ENCODE assay signal across 17 cellular contexts in genomic region chr3:158683216-158683975, GRCh38. TPM values are rescaled to one million over a fixed set of nuclear protein-coding genes. Genes with fewer than 3 reads are reported as not detected.
DNase-seq lines count a peak whose midpoint lies in the region; ATAC-seq and TF ChIP-seq lines count a peak whose summit lies in the region.
"Had no signal": no experiment of that assay in that cellular context is flagged by ENCODE, and none has a peak within 500 bp of the region (broad histone marks: within the 10 kb centered on the region; RNA-seq: fewer than 3 reads in every experiment).

No MANE protein-coding gene starts in this region.

- peak overlapping the region; percentile 45; the same call in 1 of the 2 replicates for H4K91ac ChIP-seq in IMR-90 (ENCODE audit: insufficient read depth, low read depth, low read length)

- no peaks in the 10 kb centered on the region for H4K20me1 ChIP-seq in IMR-90 (ENCODE audit: insufficient read depth, low read length)
- no peaks in the 10 kb centered on the region for H4K20me1 ChIP-seq in osteoblast (ENCODE audit: insufficient read depth, low read length)

- peak overlapping the region; percentile 21; the same call in 1 of the 2 replicates for H3K4ac ChIP-seq in IMR-90 (ENCODE audit: low read depth, low read length)

- H2BK120ac ChIP-seq in IMR-90 (ENCODE audit: low read depth, low read length): peak overlapping the region; percentile 64; the same call in 1 of the 2 replicates

- H3K79me2 ChIP-seq in osteoblast (ENCODE audit: insufficient read depth, low read length): peaks cover 7% of the 10 kb centered on the region

- dilution Hi-C loops in IMR-90 (cut with HindIII; ENCODE audit: low sequenced_read_pairs, unreplicated experiment): no loop called here

- H3K27me3 ChIP-seq in IMR-90 (ENCODE audit: control insufficient read depth, insufficient read depth, low read length) (no peaks in the 10 kb centered on the region), osteoblast (ENCODE audit: insufficient read depth, low read length) (no peaks in the 10 kb centered on the region), transverse colon (no peaks in the 10 kb centered on the region)
- H3K27me3 ChIP-seq: stomach had no signal

- H3K4me1 ChIP-seq in IMR-90 (ENCODE audit: control insufficient read depth, insufficient read depth, low read length) (peaks cover 3% of the 10 kb centered on the region), osteoblast (ENCODE audit: insufficient read depth, low read length) (peaks cover 29% of the 10 kb centered on the region), transverse colon (no peaks in the 10 kb centered on the region)
- H3K4me1 ChIP-seq: stomach had no signal

- TF ChIP-seq EP300 in transverse colon (IDR thresholded peaks at IDR 0.05; ENCODE audit: low read depth): no peak

- intact Hi-C loops in IMR-90 (cut with micrococcal nuclease): no loop called here
- intact Hi-C loops in transverse colon (cut with DNase I; ENCODE audit: low total_unique reads): no loop called here

- H3K79me1 ChIP-seq in IMR-90 (ENCODE audit: low read depth in 1 of 2, low read length in 2 of 2): peaks cover 5 to 15% of the 10 kb centered on the region in 2 experiments

- TF ChIP-seq CTCF in IMR-90 (conservative IDR thresholded peaks at IDR 0.05; ENCODE audit: low read depth, low read length) (no peak), cardiac fibroblast (IDR thresholded peaks at IDR 0.05; ENCODE audit: low read depth, low read length) (no peak), osteoblast (IDR thresholded peaks at IDR 0.05; ENCODE audit: extremely low read depth, low read depth, low read length) (no peak), transverse colon (IDR thresholded peaks at IDR 0.05) (no peak)

- peak overlapping the region; percentile 35; the same call in 1 of the 3 replicates for H2BK15ac ChIP-seq in IMR-90 (ENCODE audit: low read depth, low read length)

- peak overlapping the region; percentile 92 for H2BK5ac ChIP-seq in IMR-90 (ENCODE audit: low read depth, low read length, poor library complexity, severe bottlenecking)

- ATAC-seq in IMR-90 (ENCODE audit: low read depth): peak; percentile 84
- no peak for ATAC-seq in HG02623 (IDR thresholded peaks at IDR 0.05; ENCODE audit: unreplicated experiment)
- ATAC-seq: activated naive CD8-positive, alpha-beta T cell treated with anti-CD3 and anti-CD28 coated beads, Interleukin-2, amount 50 U/mL, for 24 hours; mucosa of descending colon had no signal

- POLR2A ChIA-PET in IMR-90 (lab: Charles Lee; ENCODE audit: unreplicated experiment): no interaction called here

- H3K4me2 ChIP-seq in IMR-90 (ENCODE audit: low read depth, low read length) (peak overlapping the region; percentile 70; the same call in 1 of the 2 replicates), osteoblast (ENCODE audit: insufficient read depth, low read length) (peak overlapping the region; percentile 61)

- H3K9ac ChIP-seq in IMR-90 (ENCODE audit: low read depth, low read length): peak overlapping the region; percentile 39; the same call in 1 of the 2 replicates

- H2AK5ac ChIP-seq in IMR-90 (ENCODE audit: low read depth, low read length): no peak overlapping the region

- H3K27ac ChIP-seq in IMR-90 (ENCODE audit: insufficient read depth, low read length): no peak overlapping the region
- peak overlapping the region; percentile 94 for H3K27ac ChIP-seq in osteoblast (ENCODE audit: low read depth, low read length)
- H3K27ac ChIP-seq in transverse colon: no peak overlapping the region
- H3K27ac ChIP-seq: stomach had no signal

- no peak overlapping the region; the same call in 1 of the 2 replicates for H4K5ac ChIP-seq in IMR-90 (ENCODE audit: low read depth, low read length)

- in situ Hi-C loops in IMR-90 (cut with MboI; ENCODE audit: low sequenced_read_pairs) (no loop called here), transverse colon (cut with MboI; ENCODE audit: low pct_ligation_motif_present in 1 of 4, low pct_unique_long_range_greater_than_20kb in 1 of 4, low sequenced_read_pairs in 3 of 4) (no loop called here)

- no peak for TF ChIP-seq RAD21 in IMR-90 (IDR thresholded peaks at IDR 0.05; ENCODE audit: low read length)

- CTCF ChIA-PET in IMR-90 (lab: Yijun Ruan, JAX): interaction anchor here (0.8 to 1.0 kb wide), 4 partner anchors 11 to 44 kb away, joined by 3 to 4 read pairs (median 3); partner anchors contain the start of gene LXN

- H2AK9ac ChIP-seq in IMR-90 (replicated peaks; ENCODE audit: low read depth, low read length, poor library complexity): no peak overlapping the region

- peak overlapping the region; percentile 71; the same call in 1 of the 2 replicates for H3K56ac ChIP-seq in IMR-90 (ENCODE audit: extremely low read depth, insufficient read depth, low read length)

- H3K36me3 ChIP-seq in IMR-90 (ENCODE audit: control insufficient read depth, insufficient read depth, low read length) (no peaks in the 10 kb centered on the region), osteoblast (ENCODE audit: insufficient read depth, low read length) (peaks cover 4% of the 10 kb centered on the region), transverse colon (peaks cover 0 to 12% (median 2%) of the 10 kb centered on the region in 4 donors)

- 0 out of 2 replicates have a peak overlapping the region, but pooled peaks have one; percentile 69 for H3K23ac ChIP-seq in IMR-90 (ENCODE audit: low read depth, low read length)

- peak overlapping the region; percentile 96; the same call in 1 of the 2 replicates for H3K18ac ChIP-seq in IMR-90 (ENCODE audit: low read depth, low read length)

- H2AFZ ChIP-seq in IMR-90 (replicated peaks; ENCODE audit: low read length, poor library complexity) (no peak overlapping the region), osteoblast (ENCODE audit: low read length) (no peak overlapping the region)

- H4K8ac ChIP-seq in IMR-90 (ENCODE audit: low read depth in 2 of 2, low read length in 2 of 2): peak overlapping the region in 1 of 2 experiments; percentile 79; a peak in 2 of 4 replicates

- peaks cover 8% of the 10 kb centered on the region for H3K9me1 ChIP-seq in IMR-90 (ENCODE audit: insufficient read depth, low read length)

- BruUV-seq in IMR-90 (replicated peaks; lab: Mats Ljungman, UMichigan): no TSS peak

- DNase-seq in GM03348 (ENCODE audit: low spot score) (peak; percentile 67), IMR-90 (peak; percentile 88), cardiac fibroblast (ENCODE audit: low read depth in 2 of 2) (peak; percentile 54 to 87), osteoblast (ENCODE audit: insufficient read length, low spot score, missing footprints) (peak; percentile 6), transverse colon (no peak), HuH-7.5 (ENCODE audit: low spot score) (no peak)
- DNase-seq: activated CD4-positive, alpha-beta T cell treated with anti-CD3 and anti-CD28 coated beads, Interleukin-2, amount 50 U/mL, for 1 hour; activated naive CD8-positive, alpha-beta T cell treated with anti-CD3 and anti-CD28 coated beads, Interleukin-2, amount 50 U/mL, for 24 hours; activated T-cell treated with anti-CD3 and anti-CD28 coated beads, Interleukin-2, amount 50 U/mL, for 1 hour; CD8-positive, alpha-beta memory T cell; kidney; mucosa of descending colon; NCI-H1092 treated with DMSO at 0.1 percent for 48 hours; SIG-M5; stomach had no signal

- TF ChIP-seq POLR2A in IMR-90 (IDR thresholded peaks at IDR 0.05; ENCODE audit: low read depth, low read length) (no peak), transverse colon (IDR thresholded peaks at IDR 0.05) (no peak)

- H3K4me3 ChIP-seq in IMR-90 (ENCODE audit: insufficient read depth, low read depth, low read length): no peak overlapping the region
- no peak overlapping the region for H3K4me3 ChIP-seq in cardiac fibroblast (replicated peaks in 1 of 2; ENCODE audit: low read depth in 2 of 2, low read length in 2 of 2)
- no peak overlapping the region for H3K4me3 ChIP-seq in osteoblast (ENCODE audit: insufficient read depth, low read length)
- no peak overlapping the region for H3K4me3 ChIP-seq in transverse colon
- H3K4me3 ChIP-seq: mucosa of descending colon, stomach had no signal

- no CpG with 5 or more reads among the region's 5 CpGs for WGBS in IMR-90 (ENCODE audit: extremely low coverage in 2 of 2, insufficient read length in 1 of 2), 2 experiments
- WGBS in transverse colon (ENCODE audit: low coverage in 1 of 2), 2 donors: 82 to 89% methylated on average over 5 of the region's 5 CpGs

- H3K9me3 ChIP-seq in IMR-90 (ENCODE audit: control insufficient read depth, insufficient read depth, low read length): no peaks in the 10 kb centered on the region
- no peaks in the 10 kb centered on the region for H3K9me3 ChIP-seq in osteoblast (ENCODE audit: low read depth, low read length)
- no peaks in the 10 kb centered on the region for H3K9me3 ChIP-seq in transverse colon
- H3K9me3 ChIP-seq: mucosa of descending colon, stomach had no signal

- H2BK20ac ChIP-seq in IMR-90 (ENCODE audit: low read depth, low read length): peak overlapping the region; percentile 85; the same call in 1 of the 2 replicates

- no peak overlapping the region; the same call in 1 of the 2 replicates for H3K14ac ChIP-seq in IMR-90 (replicated peaks; ENCODE audit: low read depth, low read length)

RNA-seq across cellular contexts. Expression of gene LXN, which starts 10.9 kb away (rescaled TPM):
- total RNA-seq in IMR-90 (2012; rRNA removed) (83.0 and 93.6 TPM in 2 replicates), osteoblast (96.9 and 114 TPM in 2 replicates), transverse colon (10 to 100 TPM; 22.2 to 55.8 (median 24.4) TPM)
- polyA plus RNA-seq in IMR-90 (2012; rRNA removed): 134 and 155 TPM in 2 replicates
- polyA plus RNA-seq in IMR-90 (2012; cell fraction: cytosol; rRNA removed): 39.5 and 71.9 TPM in 2 replicates
- 16.2 and 67.7 TPM in 2 replicates for polyA plus RNA-seq in IMR-90 (2012; cell fraction: nucleus; rRNA removed; ENCODE audit: low replicate concordance)
- total RNA-seq: G401 had no signal

RNA-seq across cellular contexts. Expression of gene GFM1, which starts 39.1 kb away (rescaled TPM):
- total RNA-seq in IMR-90 (2012; rRNA removed) (36.0 and 55.0 TPM in 2 replicates), osteoblast (46.9 and 52.5 TPM in 2 replicates), transverse colon (10 to 100 TPM; 26.2 to 71.2 (median 47.9) TPM)
- polyA plus RNA-seq in IMR-90 (2012; rRNA removed): 9.9 and 12.4 TPM in 2 replicates
- 2.3 and 2.5 TPM in 2 replicates for polyA plus RNA-seq in IMR-90 (2012; cell fraction: cytosol; rRNA removed)
- polyA plus RNA-seq in IMR-90 (2012; cell fraction: nucleus; rRNA removed; ENCODE audit: low replicate concordance): 1.6 and 9.6 TPM in 2 replicates

RNA-seq across cellular contexts. Expression of gene RARRES1, which starts 48.9 kb away (rescaled TPM):
- total RNA-seq in IMR-90 (2012; rRNA removed): 0.90 and 1.9 TPM in 2 replicates
- polyA plus RNA-seq in IMR-90 (2012; rRNA removed): 2.6 and 3.0 TPM in 2 replicates
- polyA plus RNA-seq in IMR-90 (2012; cell fraction: cytosol; rRNA removed): 1.9 and 11.6 TPM in 2 replicates
- polyA plus RNA-seq in IMR-90 (2012; cell fraction: nucleus; rRNA removed; ENCODE audit: low replicate concordance): 3.8 and 4.0 TPM in 2 replicates
- 13.6 and 19.5 TPM in 2 replicates for total RNA-seq in osteoblast
- total RNA-seq in transverse colon: 10 to 100 TPM in 2 of 4 donors, 1 to 10 TPM in 2; 3.4 to 71.5 (median 30.2) TPM
- total RNA-seq: CD8-positive, alpha-beta memory T cell; G401 had no signal
- polyA plus RNA-seq: CD8-positive, alpha-beta memory T cell had no signal

Comparison
In these comparisons a context has a peak if more than half of its experiments do, and no peak if none do; other contexts are left out.
1. DNase-seq: peak in GM03348 (single experiment), IMR-90 (single experiment), cardiac fibroblast (2 of 2) and osteoblast (single experiment); none in transverse colon (single experiment) and HuH-7.5 (single experiment).